In the genomic region with DNA sequence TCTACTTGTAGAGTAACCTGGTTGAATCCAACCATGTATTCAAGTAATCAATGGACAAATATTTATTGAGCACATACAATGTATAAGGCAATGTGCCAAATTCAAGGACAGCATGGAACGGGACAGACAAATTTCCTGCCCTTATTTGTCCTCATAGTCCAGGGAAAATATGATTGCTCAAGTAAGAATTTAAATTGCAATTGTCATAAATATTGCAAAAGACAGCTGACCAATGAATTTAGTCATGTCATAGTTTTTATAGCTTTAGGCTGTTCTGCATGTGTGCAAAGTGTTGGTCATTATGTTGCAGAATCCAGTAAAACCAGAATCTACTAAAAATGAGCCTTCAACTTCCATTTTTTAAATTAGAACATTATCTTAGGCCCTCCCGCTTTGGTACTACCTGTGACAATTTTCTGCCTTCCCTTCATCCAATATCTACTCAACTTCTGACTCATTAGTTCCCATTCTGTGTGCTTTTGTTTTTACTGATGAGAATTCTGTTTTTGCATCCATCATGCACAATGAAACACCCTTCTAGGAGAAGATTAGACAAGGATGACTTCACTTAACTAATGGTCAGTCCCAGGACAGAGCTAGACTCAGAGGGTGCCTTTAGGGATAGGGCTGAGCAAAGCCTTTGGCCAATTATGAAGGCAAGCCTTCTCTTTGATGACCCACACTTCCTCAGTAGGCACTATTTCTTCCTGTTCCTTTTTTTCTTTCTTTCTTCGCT, we compare ENCODE assay signal across 18 cellular contexts. TPM values are rescaled to one million over a fixed set of nuclear protein-coding genes. Genes with fewer than 3 reads are reported as not detected.
A peak's percentile ranks its signal among the peaks of the same experiment; 100 is the strongest.
DNase-seq lines count a peak whose midpoint lies in the region; ATAC-seq and TF ChIP-seq lines count a peak whose summit lies in the region.
"Had no signal": no experiment of that assay in that cellular context is flagged by ENCODE, and none has a peak within 500 bp of the region (broad histone marks: within the 10 kb centered on the region; RNA-seq: fewer than 3 reads in every experiment).

No MANE protein-coding gene starts in this region.

- H4K20me1 ChIP-seq in neural progenitor cell (ENCODE audit: low read depth), result no peaks in the 10 kb centered on the region

- ATAC-seq in heart left ventricle (peak in 3 of 4 donors; percentile 25 to 64 (median 45)), aorta (ENCODE audit: low FRiP score) (no peak), HG02981 (IDR thresholded peaks at IDR 0.05; ENCODE audit: unreplicated experiment) (no peak)
- ATAC-seq: CD8-positive, alpha-beta T cell; stimulated activated naive B cell treated with anti-CD40 and anti-IgM and Interleukin-4, amounts not matched to agents 10 μg/mL and 1 μg/mL and 100 μg/mL, for 72 hours had no signal

- H3K79me2 ChIP-seq in neural progenitor cell (ENCODE audit: low read depth), result no peaks in the 10 kb centered on the region
- H3K79me2 ChIP-seq: parathyroid adenoma had no signal

- H3K27me3 Mint-ChIP-seq in neural progenitor cell (ENCODE audit: insufficient read depth, low read depth), result peaks cover 15% of the 10 kb centered on the region
- H3K27me3 Mint-ChIP-seq: activated naive CD4-positive, alpha-beta T cell treated with anti-CD3 and anti-CD28 coated beads, Interleukin-2, amount 50 U/mL, for 24 hours; stimulated activated naive B cell treated with anti-CD40 and anti-IgM and Interleukin-4, amounts not matched to agents 10 μg/mL and 1 μg/mL and 100 μg/mL, for 72 hours had no signal

- intact Hi-C loops in heart left ventricle (cut with DNase I) (no loop called here), cardiac septum (cut with DNase I) (loop anchor here (2.0 to 5.0 kb wide), 2 partner anchors 17 to 106 kb away; no protein-coding TSS in a partner anchor), aorta (cut with DNase I) (loop anchor here (5.0 kb wide), 3 partner anchors 44 to 106 kb away; a partner anchor contains a TSS)

- H3K36me3 Mint-ChIP-seq in neural progenitor cell, result no peaks in the 10 kb centered on the region
- H3K36me3 Mint-ChIP-seq: activated naive CD4-positive, alpha-beta T cell treated with anti-CD3 and anti-CD28 coated beads, Interleukin-2, amount 50 U/mL, for 24 hours; CD8-positive, alpha-beta T cell; stimulated activated naive B cell treated with anti-CD40 and anti-IgM and Interleukin-4, amounts not matched to agents 10 μg/mL and 1 μg/mL and 100 μg/mL, for 72 hours had no signal

- TF ChIP-seq POLR2A in heart left ventricle (IDR thresholded peaks at IDR 0.05), result no peak

- DNase-seq in heart left ventricle (no peak), cardiac septum (ENCODE audit: low spot score) (no peak), coronary artery (ENCODE audit: low spot score) (no peak), neural progenitor cell (ENCODE audit: low spot score) (peak; percentile 13), aorta (no peak), NCI-H524 (lab: John Stamatoyannopoulos, UW) (no peak)
- no peak for DNase-seq in activated naive CD4-positive, alpha-beta T cell treated with anti-CD3 and anti-CD28 coated beads, Interleukin-2, amount 50 U/mL, for 16 hours
- DNase-seq: 8988T; activated CD8-positive, alpha-beta memory T cell treated with anti-CD3 and anti-CD28 coated beads, Interleukin-2, amount 50 U/mL, for 4 hours; CD8-positive, alpha-beta T cell; GDM1; NCI-H2081; stimulated activated naive B cell treated with anti-CD40 and anti-IgM and Interleukin-4, amounts not matched to agents 10 μg/mL and 1 μg/mL and 100 μg/mL, for 72 hours had no signal

- H3K4me3 ChIP-seq in heart left ventricle, result no peak overlapping the region
- H3K4me3 ChIP-seq in coronary artery, result no peak overlapping the region
- no peak overlapping the region for H3K4me3 ChIP-seq in neural progenitor cell
- H3K4me3 ChIP-seq in aorta (ENCODE audit: low read length in 2 of 2), result no peak overlapping the region

- peak overlapping the region in 10 of 12 donors; percentile 0 to 66 (median 50) for H3K27ac ChIP-seq in heart left ventricle
- peak overlapping the region; percentile 37 to 59 for H3K27ac ChIP-seq in coronary artery
- no peak overlapping the region for H3K27ac ChIP-seq in neural progenitor cell
- H3K27ac ChIP-seq in aorta (ENCODE audit: low read depth in 1 of 2, low read length in 2 of 2), result peak overlapping the region; percentile 43 to 80
- H3K27ac ChIP-seq: parathyroid adenoma, VCaP had no signal

- TF ChIP-seq CTCF in heart left ventricle (IDR thresholded peaks at IDR 0.05) (no peak), coronary artery (IDR thresholded peaks at IDR 0.05) (no peak), neural progenitor cell (IDR thresholded peaks at IDR 0.05) (no peak)

- H3K27me3 ChIP-seq in heart left ventricle, result no peaks in the 10 kb centered on the region
- H3K27me3 ChIP-seq in neural progenitor cell, result no peaks in the 10 kb centered on the region
- no peaks in the 10 kb centered on the region for H3K27me3 ChIP-seq in aorta (ENCODE audit: control insufficient read depth in 1 of 2, insufficient read depth in 2 of 2, low read length in 1 of 2)

- WGBS in heart left ventricle, 4 donors, result 52 to 74% (median 63%) methylated on average over 3 of the region's 3 CpGs
- 67 to 77% methylated on average over 3 of the region's 3 CpGs for WGBS in aorta, 2 donors

- H3K4me2 ChIP-seq in neural progenitor cell, result no peak overlapping the region

- peaks cover 5% of the 10 kb centered on the region for H3K4me1 Mint-ChIP-seq in neural progenitor cell
- H3K4me1 Mint-ChIP-seq: activated naive CD4-positive, alpha-beta T cell treated with anti-CD3 and anti-CD28 coated beads, Interleukin-2, amount 50 U/mL, for 24 hours; stimulated activated naive B cell treated with anti-CD40 and anti-IgM and Interleukin-4, amounts not matched to agents 10 μg/mL and 1 μg/mL and 100 μg/mL, for 72 hours had no signal

- no peaks in the 10 kb centered on the region for H3K36me3 ChIP-seq in heart left ventricle
- no peaks in the 10 kb centered on the region for H3K36me3 ChIP-seq in neural progenitor cell
- H3K36me3 ChIP-seq in aorta (ENCODE audit: control insufficient read depth in 1 of 2, insufficient read depth in 2 of 2, low read length in 1 of 2), result no peaks in the 10 kb centered on the region

- no peak overlapping the region for H3K4me3 Mint-ChIP-seq in neural progenitor cell
- H3K4me3 Mint-ChIP-seq: activated naive CD4-positive, alpha-beta T cell treated with anti-CD3 and anti-CD28 coated beads, Interleukin-2, amount 50 U/mL, for 24 hours; CD8-positive, alpha-beta T cell; stimulated activated naive B cell treated with anti-CD40 and anti-IgM and Interleukin-4, amounts not matched to agents 10 μg/mL and 1 μg/mL and 100 μg/mL, for 72 hours had no signal

- H3K9me3 ChIP-seq in heart left ventricle (no peaks in the 10 kb centered on the region), neural progenitor cell (ENCODE audit: low read depth) (no peaks in the 10 kb centered on the region), aorta (ENCODE audit: control insufficient read depth, low read length) (no peaks in the 10 kb centered on the region)

- H3K27ac Mint-ChIP-seq in neural progenitor cell, result no peak overlapping the region
- H3K27ac Mint-ChIP-seq: activated naive CD4-positive, alpha-beta T cell treated with anti-CD3 and anti-CD28 coated beads, Interleukin-2, amount 50 U/mL, for 24 hours; CD8-positive, alpha-beta T cell; stimulated activated naive B cell treated with anti-CD40 and anti-IgM and Interleukin-4, amounts not matched to agents 10 μg/mL and 1 μg/mL and 100 μg/mL, for 72 hours had no signal

- H3K4me1 ChIP-seq in heart left ventricle (peaks cover 0 to 15% (median 0%) of the 10 kb centered on the region in 12 donors), neural progenitor cell (peaks cover 14% of the 10 kb centered on the region), aorta (ENCODE audit: control insufficient read depth in 1 of 2, insufficient read depth in 2 of 2, low read length in 2 of 2) (peaks cover 2 to 14% of the 10 kb centered on the region in 2 donors)
- H3K4me1 ChIP-seq: parathyroid adenoma had no signal

- H2AFZ ChIP-seq in neural progenitor cell (replicated peaks), result no peak overlapping the region
- H2AFZ ChIP-seq: parathyroid adenoma had no signal

- H3K9me3 Mint-ChIP-seq in neural progenitor cell, result peaks cover 3% of the 10 kb centered on the region
- H3K9me3 Mint-ChIP-seq: activated naive CD4-positive, alpha-beta T cell treated with anti-CD3 and anti-CD28 coated beads, Interleukin-2, amount 50 U/mL, for 24 hours had no signal

- no peaks in the 10 kb centered on the region for H3F3A ChIP-seq in neural progenitor cell (ENCODE audit: low read depth)

- H3K9ac ChIP-seq in neural progenitor cell, result no peak overlapping the region
- H3K9ac ChIP-seq: parathyroid adenoma had no signal

RNA-seq across cellular contexts. Expression of a gene that starts 45.8 kb away (rescaled TPM):
- total RNA-seq in heart left ventricle (10 to 100 TPM in 3 of 9 donors, 1 to 10 TPM in 6; 5.5 to 16.4 (median 8.3) TPM), cardiac septum (15.4 TPM), neural progenitor cell (ENCODE audit: low replicate concordance) (0.09 TPM in 1 of 2 replicates, not detected in the other), aorta (100 to 1,000 TPM in 1 of 2 donors, 10 to 100 TPM in 1; 80.9 to 169 TPM)
- polyA plus RNA-seq in heart left ventricle (1 to 10 TPM; 5.4 to 5.7 TPM), aorta (10 to 100 TPM; 56.3 to 69.8 TPM)
- total RNA-seq: CD8-positive, alpha-beta T cell; epithelial cell of proximal tubule had no signal

Comparison
In these comparisons a context has a peak if more than half of its experiments do, and no peak if none do; other contexts are left out.
1. intact Hi-C loops: an anchor here in cardiac septum (2.0 to 5.0 kb wide) and aorta (5.0 kb wide); none called in heart left ventricle.
2. ATAC-seq: peak in heart left ventricle (3 of 4); none in aorta (single experiment) and HG02981 (single experiment).